In genomic region chr9:129737479-129738269, GRCh38 we compare ENCODE assay signal across 1 cellular context.
TF ChIP-seq lines count a peak whose summit lies in the region.

No MANE protein-coding gene starts in this region.

TF ChIP-seq in HEK293, 187 proteins besides CTCF, POLR2A, EP300 and RAD21 (continued from another document):
- TF ChIP-seq ZBTB44 (tag by site-specific recombination; IDR thresholded peaks at IDR 0.05) (0 out of 2 replicates have a peak, but pooled peaks have one; percentile 45), ZBTB26 (tag by site-specific recombination; optimal IDR thresholded peaks at IDR 0.05) (peak; percentile 32), ZNF501 (tag by site-specific recombination; IDR thresholded peaks at IDR 0.05) (peak; percentile 46; the same call in 1 of the 2 replicates), GLIS1 (tag by site-specific recombination; IDR thresholded peaks at IDR 0.05) (peak; percentile 88), ZNF473 (tag by site-specific recombination; IDR thresholded peaks at IDR 0.05) (no peak), ZNF426 (tag by site-specific recombination; IDR thresholded peaks at IDR 0.05) (no peak), ZNF184 (tag by site-specific recombination; IDR thresholded peaks at IDR 0.05) (no peak), ZEB2 (tag by site-specific recombination; IDR thresholded peaks at IDR 0.05) (peak; percentile 84), ZNF335 (tag by site-specific recombination; conservative IDR thresholded peaks at IDR 0.05) (peak; percentile 91), ZBTB7A (tag by site-specific recombination; IDR thresholded peaks at IDR 0.05; ENCODE audit: low read depth) (peak; percentile 91), ZNF449 (tag by site-specific recombination; IDR thresholded peaks at IDR 0.05) (peak; percentile 21; the same call in 1 of the 2 replicates), ZBTB49 (tag by site-specific recombination; IDR thresholded peaks at IDR 0.05; ENCODE audit: low read depth) (no peak), ZNF133 (tag by site-specific recombination; IDR thresholded peaks at IDR 0.05) (no peak), ZSCAN23 (tag by site-specific recombination; IDR thresholded peaks at IDR 0.05) (no peak), PRDM4 (tag by site-specific recombination; IDR thresholded peaks at IDR 0.05) (no peak), KLF16 (tag by site-specific recombination; IDR thresholded peaks at IDR 0.05) (0 out of 2 replicates have a peak, but pooled peaks have one; percentile 30), HIC1 (tag by site-specific recombination; IDR thresholded peaks at IDR 0.05) (0 out of 2 replicates have a peak, but pooled peaks have one; percentile 23), ZNF580 (tag by site-specific recombination; IDR thresholded peaks at IDR 0.05) (peak; percentile 33; the same call in 1 of the 2 replicates), ZNF354C (tag by site-specific recombination; IDR thresholded peaks at IDR 0.05; ENCODE audit: borderline replicate concordance, low read depth) (no peak), ZBTB17 (tag by site-specific recombination; IDR thresholded peaks at IDR 0.05) (peak; percentile 63; the same call in 1 of the 2 replicates), ZSCAN16 (tag by site-specific recombination; IDR thresholded peaks at IDR 0.05) (no peak), ZNF121 (tag by site-specific recombination; IDR thresholded peaks at IDR 0.05) (peak; percentile 82), ZNF2 (tag by site-specific recombination; IDR thresholded peaks at IDR 0.05) (peak; percentile 79), MEIS1 (CRISPR knock-in tag; IDR thresholded peaks at IDR 0.05; ENCODE audit: borderline replicate concordance) (no peak), ZNF146 (tag by site-specific recombination; IDR thresholded peaks at IDR 0.05) (no peak), WT1 (tag by site-specific recombination; IDR thresholded peaks at IDR 0.05) (0 out of 2 replicates have a peak, but pooled peaks have one; percentile 21), ZNF530 (tag by site-specific recombination; IDR thresholded peaks at IDR 0.05; ENCODE audit: low read depth) (no peak), ZNF24 (tag by site-specific recombination; IDR thresholded peaks at IDR 0.05) (no peak), ZNF341 (tag by site-specific recombination; IDR thresholded peaks at IDR 0.05; ENCODE audit: low read depth) (0 out of 2 replicates have a peak, but pooled peaks have one; percentile 14), ZSCAN30 (tag by site-specific recombination; IDR thresholded peaks at IDR 0.05) (peak; percentile 88), MYNN (tag by site-specific recombination; IDR thresholded peaks at IDR 0.05; ENCODE audit: borderline replicate concordance) (no peak), PATZ1 (tag by site-specific recombination; IDR thresholded peaks at IDR 0.05) (peak; percentile 86), SP7 (tag by site-specific recombination; IDR thresholded peaks at IDR 0.05) (peak; percentile 70), ZNF645 (tag by site-specific recombination; IDR thresholded peaks at IDR 0.05) (no peak), ZNF221 (tag by site-specific recombination; IDR thresholded peaks at IDR 0.05; ENCODE audit: borderline replicate concordance) (no peak), ZNF768 (tag by site-specific recombination; IDR thresholded peaks at IDR 0.05) (no peak), ZNF350 (tag by site-specific recombination; IDR thresholded peaks at IDR 0.05) (no peak), ZNF747 (tag by site-specific recombination; IDR thresholded peaks at IDR 0.05) (no peak), ZFP3 (tag by site-specific recombination; IDR thresholded peaks at IDR 0.05; ENCODE audit: low read depth) (0 out of 2 replicates have a peak, but pooled peaks have one; percentile 9)
